Comparison of ENCODE assay signal across 8 cellular contexts in the genomic region with DNA sequence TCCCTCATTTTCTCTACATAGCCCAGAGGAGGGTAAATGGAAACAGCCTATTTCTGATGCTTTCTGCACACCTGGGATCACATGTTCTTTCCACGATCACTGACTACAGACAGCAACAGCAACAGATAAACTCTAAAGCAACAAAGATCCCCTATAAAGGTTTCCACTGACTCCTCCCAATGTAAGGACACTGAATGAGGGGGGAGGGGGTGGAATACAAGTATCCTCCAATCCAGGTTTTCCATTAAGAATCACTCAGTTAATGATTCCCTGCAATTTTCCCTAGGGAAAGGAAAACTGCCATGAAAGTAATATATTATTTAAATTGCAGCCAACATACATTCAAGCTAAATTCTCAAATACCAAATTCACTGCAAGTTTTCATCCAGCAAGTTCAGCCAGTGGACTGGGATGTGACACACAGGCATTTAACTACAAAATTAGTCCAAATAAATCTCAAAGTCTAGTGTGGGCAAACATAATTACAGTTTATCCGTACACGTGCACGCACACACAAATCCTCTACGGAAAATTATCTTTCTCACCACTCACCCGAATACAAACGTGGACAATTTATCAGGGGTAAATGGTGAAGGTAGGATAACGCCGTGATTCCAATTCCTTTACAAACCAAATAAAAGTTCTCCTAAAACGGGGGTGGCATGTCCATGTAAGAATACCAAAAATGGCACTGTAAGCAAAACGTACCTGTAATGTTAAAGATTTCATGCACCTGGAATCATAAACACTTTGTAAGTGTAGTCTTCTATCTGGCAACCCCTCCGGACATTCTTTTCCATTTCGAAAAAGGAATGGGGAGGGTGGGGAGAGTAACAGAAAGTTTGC. TPM values are rescaled to one million over a fixed set of nuclear protein-coding genes. Genes with fewer than 3 reads are reported as not detected.
DNase-seq lines count a peak whose midpoint lies in the region; ATAC-seq and TF ChIP-seq lines count a peak whose summit lies in the region.
"Not testable (repeated sequence)": the region's sequence is repeated elsewhere in the genome, so short reads cannot be mapped to it uniquely, and the experiment has no call there.

No MANE protein-coding gene starts in this region.

- H3K4me1 ChIP-seq in BE2C = not testable (repeated sequence)
- H3K4me1 ChIP-seq in OCI-LY1 (ENCODE audit: insufficient read depth, low read length, severe bottlenecking) (peaks cover 21% of the 10 kb centered on the region), hepatocyte (ENCODE audit: insufficient read depth) (peaks cover 14% of the 10 kb centered on the region)

- intact Hi-C loops in activated CD8-positive, alpha-beta T cell treated with anti-CD3 and anti-CD28 coated beads for 36 hours (cut with micrococcal nuclease) = not testable (repeated sequence)

- H3K36me3 ChIP-seq in BE2C; OCI-LY1 (ENCODE audit: insufficient read depth, low read length); hepatocyte (replicated peaks; ENCODE audit: insufficient read depth, low read depth): not testable (repeated sequence)

- not testable (repeated sequence) for H3K9me3 ChIP-seq in BE2C; OCI-LY1 (ENCODE audit: low read length); hepatocyte (ENCODE audit: low read depth)

- not testable (repeated sequence) for H3K27ac ChIP-seq in HL-60 (replicated peaks); OCI-LY1 (ENCODE audit: low read depth, low read length, poor library complexity, severe bottlenecking)
- H3K27ac ChIP-seq in hepatocyte = peak overlapping the region; percentile 98

- H4K20me1 ChIP-seq in OCI-LY1 (ENCODE audit: insufficient read depth, low read length) = not testable (repeated sequence)
- H4K20me1 ChIP-seq in hepatocyte (ENCODE audit: insufficient read depth, poor library complexity, severe bottlenecking) = peaks cover 42% of the 10 kb centered on the region

- POLR2A ChIA-PET in activated CD8-positive, alpha-beta T cell treated with anti-CD3 and anti-CD28 coated beads for 36 hours (lab: Charles Lee) = interaction anchor here (1.9 kb wide), 1 partner anchor 117 kb away, joined by 5 read pairs; no protein-coding TSS in a partner anchor
- POLR2A ChIA-PET in naive thymus-derived CD8-positive, alpha-beta T cell (lab: Charles Lee) = interaction anchor here (1.3 to 2.0 kb wide), 3 partner anchors 48 to 155 kb away, joined by 3 to 23 read pairs (median 10); a partner anchor contains a TSS

- H3K4me2 ChIP-seq in OCI-LY1 (ENCODE audit: low read length) (peak overlapping the region; percentile 84), hepatocyte (peak overlapping the region; percentile 80)

- not testable (repeated sequence) for H3K9me3 Mint-ChIP-seq in activated CD8-positive, alpha-beta T cell treated with anti-CD3 and anti-CD28 coated beads for 36 hours; naive thymus-derived CD8-positive, alpha-beta T cell; stimulated activated naive CD8-positive, alpha-beta T cell treated with anti-CD3 and anti-CD28 coated beads, Interleukin-15, Interleukin-2, amounts not matched to agents 100 ng/mL and 50 ng/mL, for 24 hours

- peaks cover 30% of the 10 kb centered on the region for H3K79me2 ChIP-seq in OCI-LY1 (ENCODE audit: insufficient read depth, low read length)
- H3K79me2 ChIP-seq in hepatocyte = peaks cover 55% of the 10 kb centered on the region

- ATAC-seq in activated CD8-positive, alpha-beta T cell treated with anti-CD3 and anti-CD28 coated beads for 36 hours; naive thymus-derived CD8-positive, alpha-beta T cell: not testable (repeated sequence)

- H3K4me1 Mint-ChIP-seq in activated CD8-positive, alpha-beta T cell treated with anti-CD3 and anti-CD28 coated beads for 36 hours (ENCODE audit: low read depth) = peaks cover 34% of the 10 kb centered on the region
- peaks cover 18 to 60% (median 42%) of the 10 kb centered on the region in 4 donors for H3K4me1 Mint-ChIP-seq in naive thymus-derived CD8-positive, alpha-beta T cell
- H3K4me1 Mint-ChIP-seq in stimulated activated naive CD8-positive, alpha-beta T cell treated with anti-CD3 and anti-CD28 coated beads, Interleukin-15, Interleukin-2, amounts not matched to agents 100 ng/mL and 50 ng/mL, for 24 hours (ENCODE audit: low read depth) = peaks cover 40% of the 10 kb centered on the region

- not testable (repeated sequence) for H3K27me3 ChIP-seq in BE2C; HL-60 (ENCODE audit: insufficient read depth, poor library complexity, severe bottlenecking); OCI-LY1 (ENCODE audit: insufficient read depth, low read length); hepatocyte

- CTCF ChIA-PET in activated CD8-positive, alpha-beta T cell treated with anti-CD3 and anti-CD28 coated beads for 36 hours (lab: Charles Lee) = not testable (repeated sequence)

- DNase-seq in BE2C (peak; percentile 20), choroid plexus epithelial cell (ENCODE audit: low read depth) (peak; percentile 26), hepatocyte (ENCODE audit: low spot score) (peak; percentile 32)
- DNase-seq in HL-60 (ENCODE audit: low read depth in 1 of 2, low spot score in 1 of 2); activated CD8-positive, alpha-beta T cell treated with anti-CD3 and anti-CD28 coated beads for 36 hours: not testable (repeated sequence)
- DNase-seq in naive thymus-derived CD8-positive, alpha-beta T cell = peak in 1 of 10 donors; percentile 12

- H2AFZ ChIP-seq in OCI-LY1 (ENCODE audit: low read length); hepatocyte: not testable (repeated sequence)

- H3K9ac ChIP-seq in OCI-LY1 (ENCODE audit: low read length) = peak overlapping the region; percentile 78

- TF ChIP-seq CTCF in BE2C (IDR thresholded peaks at IDR 0.05; ENCODE audit: low read depth, low read length); HL-60 (IDR thresholded peaks at IDR 0.05; ENCODE audit: insufficient read depth, low read length); OCI-LY1 (IDR thresholded peaks at IDR 0.05; ENCODE audit: low read length); activated CD8-positive, alpha-beta T cell treated with anti-CD3 and anti-CD28 coated beads for 36 hours (IDR thresholded peaks at IDR 0.05); choroid plexus epithelial cell (conservative IDR thresholded peaks at IDR 0.05; ENCODE audit: low read depth, low read length); hepatocyte (IDR thresholded peaks at IDR 0.05; ENCODE audit: poor library complexity): not testable (repeated sequence)

- H3K27me3 Mint-ChIP-seq in activated CD8-positive, alpha-beta T cell treated with anti-CD3 and anti-CD28 coated beads for 36 hours; naive thymus-derived CD8-positive, alpha-beta T cell; stimulated activated naive CD8-positive, alpha-beta T cell treated with anti-CD3 and anti-CD28 coated beads, Interleukin-15, Interleukin-2, amounts not matched to agents 100 ng/mL and 50 ng/mL, for 24 hours: not testable (repeated sequence)

- peak overlapping the region; percentile 95 for H3K4me3 Mint-ChIP-seq in activated CD8-positive, alpha-beta T cell treated with anti-CD3 and anti-CD28 coated beads for 36 hours
- H3K4me3 Mint-ChIP-seq in naive thymus-derived CD8-positive, alpha-beta T cell = peak overlapping the region; percentile 96 to 99 (median 98)
- H3K4me3 Mint-ChIP-seq in stimulated activated naive CD8-positive, alpha-beta T cell treated with anti-CD3 and anti-CD28 coated beads, Interleukin-15, Interleukin-2, amounts not matched to agents 100 ng/mL and 50 ng/mL, for 24 hours = peak overlapping the region; percentile 94

- H3K36me3 Mint-ChIP-seq in activated CD8-positive, alpha-beta T cell treated with anti-CD3 and anti-CD28 coated beads for 36 hours (ENCODE audit: low read depth) = peaks cover 12% of the 10 kb centered on the region
- H3K36me3 Mint-ChIP-seq in naive thymus-derived CD8-positive, alpha-beta T cell; stimulated activated naive CD8-positive, alpha-beta T cell treated with anti-CD3 and anti-CD28 coated beads, Interleukin-15, Interleukin-2, amounts not matched to agents 100 ng/mL and 50 ng/mL, for 24 hours (ENCODE audit: low read depth): not testable (repeated sequence)

- H3K9me2 ChIP-seq in OCI-LY1 (ENCODE audit: low read depth, low read length); hepatocyte (replicated peaks; ENCODE audit: insufficient read depth): not testable (repeated sequence)

- peak overlapping the region; percentile 93 for H3K27ac Mint-ChIP-seq in activated CD8-positive, alpha-beta T cell treated with anti-CD3 and anti-CD28 coated beads for 36 hours
- H3K27ac Mint-ChIP-seq in naive thymus-derived CD8-positive, alpha-beta T cell = peak overlapping the region; percentile 89 to 98 (median 95)
- peak overlapping the region; percentile 88 for H3K27ac Mint-ChIP-seq in stimulated activated naive CD8-positive, alpha-beta T cell treated with anti-CD3 and anti-CD28 coated beads, Interleukin-15, Interleukin-2, amounts not matched to agents 100 ng/mL and 50 ng/mL, for 24 hours

- H3K4me3 ChIP-seq in BE2C (ENCODE audit: low read depth, low read length) (peak overlapping the region; percentile 80), HL-60 (replicated peaks; ENCODE audit: insufficient read depth, low read length) (peak overlapping the region; percentile 85), OCI-LY1 (ENCODE audit: low read depth, low read length, poor library complexity, severe bottlenecking) (peak overlapping the region; percentile 82), choroid plexus epithelial cell (ENCODE audit: low read depth, low read length) (peak overlapping the region; percentile 74), hepatocyte (peak overlapping the region; percentile 92)

- WGBS in hepatocyte (ENCODE audit: low lambda C conversion rate, missing lambda C conversion rate) = 4% methylated on average over 13 of the region's 13 CpGs

- not testable (repeated sequence) for H3F3A ChIP-seq in OCI-LY1 (ENCODE audit: insufficient read depth, low read length)

RNA-seq across cellular contexts. Expression of a gene that starts 1.7 kb away (rescaled TPM):
- polyA plus RNA-seq in BE2C (2012; ENCODE audit: insufficient read depth, insufficient read length, low read depth) = 4.3 TPM
- total RNA-seq in activated CD8-positive, alpha-beta T cell treated with anti-CD3 and anti-CD28 coated beads for 36 hours = 10 to 100 TPM; 13.8 to 13.9 TPM
- total RNA-seq in hepatocyte = 26.0 and 31.3 TPM in 2 replicates
- 14.3 and 17.1 TPM in 2 replicates for polyA plus RNA-seq in hepatocyte
- total RNA-seq in naive thymus-derived CD8-positive, alpha-beta T cell = 10 to 100 TPM; 38.9 to 40.1 TPM
- polyA plus RNA-seq in naive thymus-derived CD8-positive, alpha-beta T cell = 10 to 100 TPM in 1 of 3 donors, 1 to 10 TPM in 2; 6.1 to 11.0 (median 8.0) TPM
